Comparison of ENCODE assay signal across 1 cellular context in the genomic region with DNA sequence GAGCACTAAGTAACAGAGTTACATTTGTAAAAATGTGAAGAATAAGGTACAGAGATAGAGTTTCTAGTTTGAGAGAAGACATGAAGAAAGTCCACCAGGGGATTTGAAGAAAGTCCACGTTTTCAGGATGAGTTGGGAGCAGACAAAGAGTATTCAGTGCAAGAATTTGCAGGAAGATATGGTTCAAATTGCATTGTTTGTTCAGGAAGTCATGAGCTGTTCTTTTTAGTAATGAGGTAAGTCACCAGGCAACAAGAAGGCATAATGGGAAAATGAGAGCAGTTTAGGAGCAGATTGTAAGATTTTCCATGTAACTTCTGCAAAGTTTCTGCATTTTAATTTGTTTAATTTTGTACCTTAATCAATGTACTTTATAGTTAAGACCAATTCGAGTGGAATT.
TF ChIP-seq lines count a peak whose summit lies in the region.

No MANE protein-coding gene starts in this region.

TF ChIP-seq in endothelial cell of umbilical vein, 7 proteins besides CTCF, POLR2A, EP300 and RAD21 (continued from another document):
- TF ChIP-seq GATA2 (IDR thresholded peaks at IDR 0.05; ENCODE audit: insufficient read depth, insufficient read length, low read depth, low read length), result no peak
- peak; percentile 8 for TF ChIP-seq FOS (IDR thresholded peaks at IDR 0.05; ENCODE audit: borderline replicate concordance, insufficient read depth, low read length)
